Comparison of ENCODE assay signal across 8 cellular contexts in the genomic region with DNA sequence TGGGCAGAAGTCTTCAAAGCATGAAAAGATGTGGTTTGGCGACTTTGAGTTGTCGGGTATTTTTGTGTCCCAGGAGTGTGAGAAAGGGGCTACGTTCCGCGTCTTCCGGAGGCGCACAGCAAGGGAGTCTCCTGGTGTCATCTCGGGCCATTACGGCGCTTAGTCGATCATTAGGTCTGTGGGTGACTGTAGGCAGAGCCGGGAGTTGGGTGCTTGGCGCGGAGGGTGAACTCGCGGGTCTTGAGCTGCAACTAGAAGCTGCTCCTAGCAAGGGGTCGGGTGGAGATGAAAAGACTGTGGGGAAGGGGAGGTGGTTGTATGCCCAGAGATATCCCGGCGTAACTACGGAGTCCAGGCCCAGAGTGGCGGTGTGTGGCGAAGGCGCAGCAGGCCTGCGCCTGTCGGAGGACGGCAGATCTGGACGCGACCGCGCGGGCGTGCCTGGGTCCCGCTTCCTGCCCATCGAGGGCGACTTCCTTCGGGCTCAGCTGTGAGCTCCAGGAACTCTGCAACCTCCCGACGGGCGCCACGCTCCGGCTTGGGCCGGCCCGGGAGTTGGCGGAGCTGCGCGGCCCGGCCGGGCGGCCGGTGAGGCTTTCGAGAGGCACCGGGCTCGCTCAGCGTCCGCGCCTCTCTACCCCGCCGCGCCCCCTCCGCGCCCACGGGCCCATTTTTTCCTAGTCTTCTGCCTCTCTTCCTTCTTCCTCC.
A peak's percentile ranks its signal among the peaks of the same experiment; 100 is the strongest.
DNase-seq lines count a peak whose midpoint lies in the region; ATAC-seq and TF ChIP-seq lines count a peak whose summit lies in the region.

No MANE protein-coding gene starts in this region.

- no peaks in the 10 kb centered on the region for H3K36me3 ChIP-seq in WERI-Rb-1
- H3K36me3 ChIP-seq in subcutaneous abdominal adipose tissue (ENCODE audit: control insufficient read depth in 5 of 5, insufficient read depth in 5 of 5, low read length in 5 of 5), result no peaks in the 10 kb centered on the region

- H3K9me3 Mint-ChIP-seq in activated naive CD4-positive, alpha-beta T cell treated with anti-CD3 and anti-CD28 coated beads, Interleukin-2, amount 50 U/mL, for 24 hours, result peaks cover 6% of the 10 kb centered on the region

- H3K27ac Mint-ChIP-seq in activated naive CD4-positive, alpha-beta T cell treated with anti-CD3 and anti-CD28 coated beads, Interleukin-2, amount 50 U/mL, for 24 hours, result no peak overlapping the region

- no peaks in the 10 kb centered on the region for H3K36me3 Mint-ChIP-seq in activated naive CD4-positive, alpha-beta T cell treated with anti-CD3 and anti-CD28 coated beads, Interleukin-2, amount 50 U/mL, for 24 hours

- ATAC-seq in GM18502 (IDR thresholded peaks at IDR 0.05; ENCODE audit: poor library complexity, unreplicated experiment) (no peak), GM21737 (IDR thresholded peaks at IDR 0.05; ENCODE audit: unreplicated experiment) (no peak)

- H3K27ac ChIP-seq in WERI-Rb-1 (peak overlapping the region; percentile 26), subcutaneous abdominal adipose tissue (ENCODE audit: low read depth, low read length) (no peak overlapping the region)

- peaks cover 0 to 47% (median 39%) of the 10 kb centered on the region in 5 donors for H3K4me1 ChIP-seq in subcutaneous abdominal adipose tissue (ENCODE audit: control insufficient read depth in 5 of 5, insufficient read depth in 5 of 5, low read length in 5 of 5)

- peaks cover 35% of the 10 kb centered on the region for H3K4me1 Mint-ChIP-seq in activated naive CD4-positive, alpha-beta T cell treated with anti-CD3 and anti-CD28 coated beads, Interleukin-2, amount 50 U/mL, for 24 hours

- H3K9me3 ChIP-seq in WERI-Rb-1 (ENCODE audit: severe bottlenecking) (peaks cover 2% of the 10 kb centered on the region), subcutaneous abdominal adipose tissue (ENCODE audit: control insufficient read depth in 5 of 5, low read length in 5 of 5) (no peaks in the 10 kb centered on the region)

- peak overlapping the region; percentile 67 for H3K4me3 ChIP-seq in WERI-Rb-1 (ENCODE audit: low read depth, low read length)
- H3K4me3 ChIP-seq in subcutaneous abdominal adipose tissue (ENCODE audit: low read depth in 1 of 5, low read length in 5 of 5), result peak overlapping the region in 4 of 5 donors; percentile 47 to 59 (median 50)

- H3K27me3 Mint-ChIP-seq in activated naive CD4-positive, alpha-beta T cell treated with anti-CD3 and anti-CD28 coated beads, Interleukin-2, amount 50 U/mL, for 24 hours, result peaks cover 54% of the 10 kb centered on the region

- no peak for DNase-seq in activated naive CD4-positive, alpha-beta T cell treated with Interleukin-2 at 50 U/mL for 16 hours
- DNase-seq in WERI-Rb-1 (peak; percentile 61), iPS-NIHi11 (ENCODE audit: low spot score) (peak; percentile 13)
- DNase-seq in activated CD4-positive, alpha-beta T cell treated with anti-CD3 and anti-CD28 coated beads for 48 hours, result no peak

- H3K9ac ChIP-seq in subcutaneous abdominal adipose tissue (ENCODE audit: low read length in 5 of 5), result no peak overlapping the region

- H3K27me3 ChIP-seq in WERI-Rb-1 (ENCODE audit: insufficient read depth, low read depth, severe bottlenecking), result peaks cover 35% of the 10 kb centered on the region
- peaks cover 32 to 64% (median 53%) of the 10 kb centered on the region in 5 donors for H3K27me3 ChIP-seq in subcutaneous abdominal adipose tissue (ENCODE audit: control insufficient read depth in 5 of 5, insufficient read depth in 4 of 5, low read length in 5 of 5)

- TF ChIP-seq CTCF in WERI-Rb-1 (IDR thresholded peaks at IDR 0.05; ENCODE audit: low read depth, low read length), result 0 out of 2 replicates have a peak, but pooled peaks have one; percentile 8

- H3K4me3 Mint-ChIP-seq in activated naive CD4-positive, alpha-beta T cell treated with anti-CD3 and anti-CD28 coated beads, Interleukin-2, amount 50 U/mL, for 24 hours, result peak overlapping the region; percentile 87

Comparison
In these comparisons a context has a peak if more than half of its experiments do, and no peak if none do; other contexts are left out.
1. DNase-seq: peak in WERI-Rb-1 (single experiment) and iPS-NIHi11 (single experiment); none in activated naive CD4-positive, alpha-beta T cell treated with Interleukin-2 at 50 U/mL for 16 hours (single experiment) and activated CD4-positive, alpha-beta T cell treated with anti-CD3 and anti-CD28 coated beads for 48 hours (single experiment).